In genomic region chr2:43343573-43344304, GRCh38 we compare ENCODE assay signal across 10 cellular contexts.
DNase-seq lines count a peak whose midpoint lies in the region; ATAC-seq lines count a peak whose summit lies in the region.
"Had no signal": no experiment of that assay in that cellular context is flagged by ENCODE, and none has a peak within 500 bp of the region (broad histone marks: within the 10 kb centered on the region; RNA-seq: fewer than 3 reads in every experiment).

No MANE protein-coding gene starts in this region.

- DNase-seq in ELR (ENCODE audit: low read depth) (peak; percentile 44), astrocyte of the hippocampus (ENCODE audit: low read depth, low spot score) (peak; percentile 97), left ventricle myocardium superior (peak; percentile 70), sciatic nerve (ENCODE audit: low spot score) (peak; percentile 86), SKM-1 (lab: John Stamatoyannopoulos, UW; ENCODE audit: unreplicated experiment) (no peak)
- DNase-seq in naive thymus-derived CD8-positive, alpha-beta T cell = no peak
- DNase-seq in activated CD8-positive, alpha-beta memory T cell treated with anti-CD3 and anti-CD28 coated beads, Interleukin-2, amount 10 ng/mL, durations not matched to agents 7 days and 5 days = no peak
- DNase-seq: activated CD4-positive, alpha-beta T cell treated with anti-CD3 and anti-CD28 coated beads, Interleukin-2, amount 50 U/mL, for 4 hours; NCI-H2081 treated with DMSO at 0.1 percent for 48 hours had no signal

- ATAC-seq in left ventricle myocardium superior = peak; percentile 75
- ATAC-seq in sciatic nerve = peak; percentile 78
- no peak for ATAC-seq in GM21529 (IDR thresholded peaks at IDR 0.05; ENCODE audit: unreplicated experiment)
- ATAC-seq in naive thymus-derived CD8-positive, alpha-beta T cell = no peak
- ATAC-seq in activated CD8-positive, alpha-beta memory T cell treated with anti-CD3 and anti-CD28 coated beads, Interleukin-2, amount 10 ng/mL, durations not matched to agents 7 days and 5 days = no peak

- H3K27me3 Mint-ChIP-seq in naive thymus-derived CD8-positive, alpha-beta T cell = no peaks in the 10 kb centered on the region
- no peaks in the 10 kb centered on the region for H3K27me3 Mint-ChIP-seq in activated CD8-positive, alpha-beta memory T cell treated with anti-CD3 and anti-CD28 coated beads, Interleukin-2, amount 10 ng/mL, durations not matched to agents 7 days and 5 days

- intact Hi-C loops in left ventricle myocardium superior (cut with micrococcal nuclease) (no loop called here), sciatic nerve (cut with DNase I) (no loop called here)

- H3K9me3 Mint-ChIP-seq in naive thymus-derived CD8-positive, alpha-beta T cell = no peaks in the 10 kb centered on the region
- H3K9me3 Mint-ChIP-seq in activated CD8-positive, alpha-beta memory T cell treated with anti-CD3 and anti-CD28 coated beads, Interleukin-2, amount 10 ng/mL, durations not matched to agents 7 days and 5 days (ENCODE audit: low read depth) = no peaks in the 10 kb centered on the region

- no peak overlapping the region for H3K4me3 Mint-ChIP-seq in naive thymus-derived CD8-positive, alpha-beta T cell
- H3K4me3 Mint-ChIP-seq in activated CD8-positive, alpha-beta memory T cell treated with anti-CD3 and anti-CD28 coated beads, Interleukin-2, amount 10 ng/mL, durations not matched to agents 7 days and 5 days = no peak overlapping the region

- peaks cover 10 to 82% (median 36%) of the 10 kb centered on the region in 3 donors for H3K36me3 Mint-ChIP-seq in naive thymus-derived CD8-positive, alpha-beta T cell
- H3K36me3 Mint-ChIP-seq in activated CD8-positive, alpha-beta memory T cell treated with anti-CD3 and anti-CD28 coated beads, Interleukin-2, amount 10 ng/mL, durations not matched to agents 7 days and 5 days = peaks cover 8% of the 10 kb centered on the region

- CTCF ChIA-PET in activated CD8-positive, alpha-beta memory T cell treated with anti-CD3 and anti-CD28 coated beads, Interleukin-2, amount 10 ng/mL, durations not matched to agents 7 days and 5 days (lab: Charles Lee) = no interaction called here

- POLR2A ChIA-PET in naive thymus-derived CD8-positive, alpha-beta T cell (lab: Charles Lee) = no interaction called here

- peaks cover 0 to 3% (median 0%) of the 10 kb centered on the region in 4 donors for H3K4me1 Mint-ChIP-seq in naive thymus-derived CD8-positive, alpha-beta T cell
- no peaks in the 10 kb centered on the region for H3K4me1 Mint-ChIP-seq in activated CD8-positive, alpha-beta memory T cell treated with anti-CD3 and anti-CD28 coated beads, Interleukin-2, amount 10 ng/mL, durations not matched to agents 7 days and 5 days

- peak overlapping the region in 2 of 10 donors; percentile 1 to 52 for H3K27ac Mint-ChIP-seq in naive thymus-derived CD8-positive, alpha-beta T cell
- H3K27ac Mint-ChIP-seq in activated CD8-positive, alpha-beta memory T cell treated with anti-CD3 and anti-CD28 coated beads, Interleukin-2, amount 10 ng/mL, durations not matched to agents 7 days and 5 days = no peak overlapping the region

Comparison
In these comparisons a context has a peak if more than half of its experiments do, and no peak if none do; other contexts are left out.
1. DNase-seq: peak in ELR (single experiment), astrocyte of the hippocampus (single experiment), left ventricle myocardium superior (single experiment) and sciatic nerve (single experiment); none in SKM-1 (single experiment), naive thymus-derived CD8-positive, alpha-beta T cell (0 of 10) and activated CD8-positive, alpha-beta memory T cell treated with anti-CD3 and anti-CD28 coated beads, Interleukin-2, amount 10 ng/mL, durations not matched to agents 7 days and 5 days (single experiment).
2. ATAC-seq: peak in left ventricle myocardium superior (single experiment) and sciatic nerve (single experiment); none in GM21529 (single experiment), naive thymus-derived CD8-positive, alpha-beta T cell (0 of 2) and activated CD8-positive, alpha-beta memory T cell treated with anti-CD3 and anti-CD28 coated beads, Interleukin-2, amount 10 ng/mL, durations not matched to agents 7 days and 5 days (single experiment).